ENCODE assay signal across 3 cellular contexts in the genomic region with DNA sequence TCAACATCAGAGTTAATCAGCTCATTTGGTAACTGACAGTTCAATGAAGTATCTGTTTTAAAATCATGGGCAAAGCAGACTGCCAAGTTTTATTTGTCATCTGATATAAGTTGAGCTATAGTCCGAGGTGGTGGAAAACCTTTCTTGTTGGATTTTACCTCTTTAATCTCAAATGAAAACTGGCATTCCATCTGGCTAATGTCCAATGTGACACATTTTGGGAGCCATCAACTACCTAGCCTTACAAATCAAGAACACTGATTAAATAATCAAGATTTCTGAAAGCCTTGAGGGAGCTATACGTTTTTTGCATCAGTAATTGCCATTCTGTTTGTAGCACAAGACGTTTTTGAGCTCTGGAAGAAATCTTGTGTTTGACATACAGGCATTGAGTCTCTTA.
TF ChIP-seq lines count a peak whose summit lies in the region.

No MANE protein-coding gene starts in this region.

TF ChIP-seq in SK-N-SH treated with all-trans-retinoic acid at 6 μM for 48 hours, 23 proteins besides CTCF, POLR2A, EP300 and RAD21 (continued from another document):
- TF ChIP-seq ARNTL (CRISPR knock-in tag; IDR thresholded peaks at IDR 0.05; ENCODE audit: borderline replicate concordance, low read depth), result no peak

TF ChIP-seq in SK-N-SH, 30 proteins besides CTCF, POLR2A, EP300 and RAD21 (continued from another document):
- TF ChIP-seq MEF2A (IDR thresholded peaks at IDR 0.05; ENCODE audit: borderline replicate concordance, low read depth), result no peak
- TF ChIP-seq, protein P1, sequence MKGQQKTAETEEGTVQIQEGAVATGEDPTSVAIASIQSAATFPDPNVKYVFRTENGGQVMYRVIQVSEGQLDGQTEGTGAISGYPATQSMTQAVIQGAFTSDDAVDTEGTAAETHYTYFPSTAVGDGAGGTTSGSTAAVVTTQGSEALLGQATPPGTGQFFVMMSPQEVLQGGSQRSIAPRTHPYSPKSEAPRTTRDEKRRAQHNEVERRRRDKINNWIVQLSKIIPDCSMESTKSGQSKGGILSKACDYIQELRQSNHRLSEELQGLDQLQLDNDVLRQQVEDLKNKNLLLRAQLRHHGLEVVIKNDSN (IDR thresholded peaks at IDR 0.05; ENCODE audit: borderline replicate concordance, low read depth), result no peak

TF ChIP-seq in H1, 55 proteins besides CTCF, POLR2A, EP300 and RAD21 (continued from another document):
- TF ChIP-seq KDM4A (IDR thresholded peaks at IDR 0.05; ENCODE audit: low read depth, low read length, severe bottlenecking) (no peak), SIX5 (IDR thresholded peaks at IDR 0.05; ENCODE audit: low read depth, low read length) (no peak), CHD2 (IDR thresholded peaks at IDR 0.05; ENCODE audit: low read length) (no peak), TAF1 (IDR thresholded peaks at IDR 0.05; ENCODE audit: low read depth, low read length) (no peak), CEBPB (IDR thresholded peaks at IDR 0.05; ENCODE audit: low read depth, low read length) (no peak), RXRA (IDR thresholded peaks at IDR 0.05; ENCODE audit: insufficient read depth, low read depth, low read length) (no peak), POU5F1 (IDR thresholded peaks at IDR 0.05; ENCODE audit: low read depth, low read length) (no peak), BCL11A (IDR thresholded peaks at IDR 0.05; ENCODE audit: low read depth in 2 of 2, low read length in 2 of 2) (no peak)
